Comparison of ENCODE assay signal across 20 cellular contexts in the genomic region with DNA sequence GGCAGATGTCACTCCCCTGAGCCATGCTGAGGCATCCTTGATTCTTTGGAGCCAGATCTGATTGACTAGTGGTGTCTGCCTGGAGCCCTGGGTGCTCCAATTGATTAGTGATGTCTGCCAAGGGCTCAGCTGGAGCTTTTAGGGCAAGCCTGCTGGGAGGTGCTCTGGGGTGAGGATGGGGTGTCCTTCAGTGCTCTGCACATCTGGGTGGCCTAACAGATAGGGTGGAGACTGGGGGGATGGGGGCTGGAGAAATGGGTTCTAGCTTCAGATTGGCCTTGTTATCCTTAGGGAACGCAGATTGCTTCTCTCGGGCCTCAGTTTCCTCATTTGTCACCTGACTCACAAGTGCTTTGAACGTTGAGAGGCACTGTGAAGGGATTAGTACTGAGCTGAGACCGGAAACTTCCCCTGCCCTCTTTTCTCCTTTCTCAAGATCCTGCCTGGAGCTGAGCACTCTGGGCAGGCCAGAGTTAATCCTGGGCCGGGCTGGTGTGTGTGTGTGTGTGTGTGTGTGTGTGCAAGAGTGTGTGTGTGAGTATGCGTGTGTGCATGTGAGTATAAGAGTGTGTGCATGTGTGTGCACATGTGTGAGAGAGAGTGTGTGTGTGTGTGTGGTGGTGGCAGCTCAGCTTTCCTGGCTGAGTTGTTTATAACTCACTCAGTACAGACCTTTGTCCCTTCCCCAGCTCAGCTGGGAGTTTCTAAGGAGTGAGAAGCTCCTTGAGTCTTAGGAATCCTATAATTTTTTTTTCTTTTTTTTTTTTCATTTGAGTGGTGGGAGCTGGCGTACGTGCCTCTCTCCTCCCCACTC. TPM values are rescaled to one million over a fixed set of nuclear protein-coding genes. Genes with fewer than 3 reads are reported as not detected.
A peak's percentile ranks its signal among the peaks of the same experiment; 100 is the strongest.
DNase-seq lines count a peak whose midpoint lies in the region; ATAC-seq, FAIRE-seq and TF ChIP-seq lines count a peak whose summit lies in the region.
"Had no signal": no experiment of that assay in that cellular context is flagged by ENCODE, and none has a peak within 500 bp of the region (broad histone marks: within the 10 kb centered on the region; RNA-seq: fewer than 3 reads in every experiment).

No MANE protein-coding gene starts in this region.

- in situ Hi-C loops in GM12878 (cut with MboI), result no loop called here

- no peak overlapping the region for H3K27ac Mint-ChIP-seq in naive thymus-derived CD4-positive, alpha-beta T cell
- no peak overlapping the region for H3K27ac Mint-ChIP-seq in natural killer cell treated with Interleukin-12 subunit alpha and Interleukin-12 subunit beta and Interleukin-15 and Interleukin-18, amount 100 ng/mL, for 72 hours
- H3K27ac Mint-ChIP-seq: activated CD8-positive, alpha-beta memory T cell treated with anti-CD3 and anti-CD28 coated beads, Interleukin-2, amount 10 ng/mL, durations not matched to agents 7 days and 5 days had no signal

- H3K9me3 Mint-ChIP-seq in naive thymus-derived CD4-positive, alpha-beta T cell, result peaks cover 0 to 2% (median 0%) of the 10 kb centered on the region in 11 donors
- no peaks in the 10 kb centered on the region for H3K9me3 Mint-ChIP-seq in natural killer cell treated with Interleukin-12 subunit alpha and Interleukin-12 subunit beta and Interleukin-15 and Interleukin-18, amount 100 ng/mL, for 72 hours

- H3K27ac ChIP-seq in GM12878 (ENCODE audit: control insufficient read depth, insufficient read depth), result no peak overlapping the region
- no peak overlapping the region for H3K27ac ChIP-seq in naive thymus-derived CD4-positive, alpha-beta T cell (ENCODE audit: low read depth, low read length)
- H3K27ac ChIP-seq: cardiac muscle cell, epithelial cell of prostate, parathyroid adenoma, tibial nerve, VCaP had no signal

- POLR2A ChIA-PET in GM12878 (lab: Charles Lee), result interaction anchor here (1.2 to 1.4 kb wide), 2 partner anchors 9 to 43 kb away, joined by 3 to 5 read pairs; no protein-coding TSS in a partner anchor
- POLR2A ChIA-PET in naive thymus-derived CD4-positive, alpha-beta T cell (lab: Charles Lee), result interaction anchor here (0.6 to 0.9 kb wide), 3 partner anchors 32 to 589 kb away, joined by 3 to 5 read pairs (median 3); no protein-coding TSS in a partner anchor

- ATAC-seq in GM12878 (peak; percentile 51), GM18519 (IDR thresholded peaks at IDR 0.05; ENCODE audit: low FRiP score, unreplicated experiment) (no peak)
- ATAC-seq in naive thymus-derived CD4-positive, alpha-beta T cell, result no peak
- ATAC-seq in natural killer cell treated with Interleukin-12 subunit alpha and Interleukin-12 subunit beta and Interleukin-15 and Interleukin-18, amount 100 ng/mL, for 72 hours, result no peak
- ATAC-seq: activated CD8-positive, alpha-beta memory T cell treated with anti-CD3 and anti-CD28 coated beads, Interleukin-2, amount 10 ng/mL, durations not matched to agents 7 days and 5 days had no signal

- H3K79me2 ChIP-seq in GM12878 (ENCODE audit: control insufficient read depth, insufficient read depth, low read length), result no peaks in the 10 kb centered on the region
- H3K79me2 ChIP-seq: parathyroid adenoma had no signal

- RAD21 ChIA-PET in GM12878 (lab: Charles Lee; ENCODE audit: unreplicated experiment), result interaction anchor here (0.6 to 1.4 kb wide), 2 partner anchors 52 to 414 kb away, joined by 3 to 4 read pairs; no protein-coding TSS in a partner anchor

- TF ChIP-seq RAD21 in GM12878 (IDR thresholded peaks at IDR 0.05; ENCODE audit: insufficient read depth, low read depth, low read length), result no peak

- H4K20me1 ChIP-seq in GM12878 (ENCODE audit: control insufficient read depth, insufficient read depth), result no peaks in the 10 kb centered on the region

- H3K4me1 Mint-ChIP-seq in naive thymus-derived CD4-positive, alpha-beta T cell, result peaks cover 0 to 14% (median 0%) of the 10 kb centered on the region in 7 donors
- H3K4me1 Mint-ChIP-seq in natural killer cell treated with Interleukin-12 subunit alpha and Interleukin-12 subunit beta and Interleukin-15 and Interleukin-18, amount 100 ng/mL, for 72 hours (ENCODE audit: low read depth in 2 of 2), result peaks cover 0 to 6% of the 10 kb centered on the region in 2 donors

- H3K9ac ChIP-seq in GM12878 (ENCODE audit: control insufficient read depth, insufficient read depth, low read length), result no peak overlapping the region
- H3K9ac ChIP-seq: parathyroid adenoma had no signal

- peaks cover 11% of the 10 kb centered on the region for H3K4me1 ChIP-seq in GM12878 (ENCODE audit: control insufficient read depth, insufficient read depth, low read length)
- H3K4me1 ChIP-seq in naive thymus-derived CD4-positive, alpha-beta T cell (ENCODE audit: control insufficient read depth in 2 of 2, insufficient read depth in 2 of 2, low read length in 2 of 2), result no peaks in the 10 kb centered on the region
- H3K4me1 ChIP-seq: parathyroid adenoma had no signal

- CTCF ChIA-PET in GM12878 (lab: Yijun Ruan, JAX), result interaction anchor here (0.6 to 2.0 kb wide), 5 partner anchors 9 to 528 kb away, joined by 3 to 9 read pairs (median 3); no protein-coding TSS in a partner anchor
- CTCF ChIA-PET in naive thymus-derived CD4-positive, alpha-beta T cell (lab: Charles Lee), result no interaction called here

- no peak for TF ChIP-seq EP300 in GM12878 (IDR thresholded peaks at IDR 0.05; ENCODE audit: borderline replicate concordance in 1 of 2, control insufficient read depth in 1 of 2, low read depth in 2 of 2, low read length in 2 of 2)

- H3K36me3 ChIP-seq in GM12878 (ENCODE audit: control insufficient read depth in 2 of 2, insufficient read depth in 2 of 2, low read length in 1 of 2), result no peaks in the 10 kb centered on the region
- no peaks in the 10 kb centered on the region for H3K36me3 ChIP-seq in naive thymus-derived CD4-positive, alpha-beta T cell (ENCODE audit: control insufficient read depth in 2 of 3, insufficient read depth in 3 of 3, low read length in 3 of 3)
- H3K36me3 ChIP-seq: cardiac muscle cell, tibial nerve had no signal

- peak overlapping the region in 1 of 10 donors; percentile 73 for H3K4me3 Mint-ChIP-seq in naive thymus-derived CD4-positive, alpha-beta T cell
- H3K4me3 Mint-ChIP-seq in natural killer cell treated with Interleukin-12 subunit alpha and Interleukin-12 subunit beta and Interleukin-15 and Interleukin-18, amount 100 ng/mL, for 72 hours, result no peak overlapping the region
- H3K4me3 Mint-ChIP-seq: activated CD8-positive, alpha-beta memory T cell treated with anti-CD3 and anti-CD28 coated beads, Interleukin-2, amount 10 ng/mL, durations not matched to agents 7 days and 5 days had no signal

- WGBS in GM12878 (ENCODE audit: insufficient coverage, insufficient replicate concordance, low lambda C conversion rate, missing lambda C conversion rate), result 47% methylated on average over 5 of the region's 8 CpGs

- no peaks in the 10 kb centered on the region for H3K27me3 Mint-ChIP-seq in naive thymus-derived CD4-positive, alpha-beta T cell
- peaks cover 0 to 5% of the 10 kb centered on the region in 2 donors for H3K27me3 Mint-ChIP-seq in natural killer cell treated with Interleukin-12 subunit alpha and Interleukin-12 subunit beta and Interleukin-15 and Interleukin-18, amount 100 ng/mL, for 72 hours

- no peak overlapping the region; the same call in 1 of the 2 replicates for H2AFZ ChIP-seq in GM12878 (ENCODE audit: control insufficient read depth, low read depth, low read length)
- H2AFZ ChIP-seq: parathyroid adenoma had no signal

- FAIRE-seq in GM12878 (lab: Jason Lieb, UNC), result no peak
- FAIRE-seq: D721Med had no signal

- intact Hi-C loops in GM12878 (cut with micrococcal nuclease; ENCODE audit: unreplicated experiment), result no loop called here
- intact Hi-C loops in naive thymus-derived CD4-positive, alpha-beta T cell (cut with micrococcal nuclease), result no loop called here

- H3K27me3 ChIP-seq in GM12878 (replicated peaks in 1 of 2; ENCODE audit: control insufficient read depth in 2 of 2, insufficient read depth in 2 of 2, low read length in 1 of 2), result no peaks in the 10 kb centered on the region
- no peaks in the 10 kb centered on the region for H3K27me3 ChIP-seq in naive thymus-derived CD4-positive, alpha-beta T cell (ENCODE audit: control insufficient read depth in 2 of 2, insufficient read depth in 2 of 2, low read length in 2 of 2)
- H3K27me3 ChIP-seq: tibial nerve had no signal

- TF ChIP-seq CTCF in GM12878 (IDR thresholded peaks at IDR 0.05 in 2 of 3, conservative IDR thresholded peaks at IDR 0.05 in 1 of 3; ENCODE audit: control insufficient read depth in 2 of 3, extremely low read depth in 1 of 3, insufficient read depth in 1 of 3, low read depth in 3 of 3, low read length in 3 of 3), result no peak

- no TSS peak for BruUV-seq in GM12878 (replicated peaks; lab: Mats Ljungman, UMichigan)

- DNase-seq in D341Med (ENCODE audit: low spot score), result peak; percentile 45
- DNase-seq in NCI-H82 (lab: John Stamatoyannopoulos, UW), result peak; percentile 61
- DNase-seq in GM12878 (ENCODE audit: low read depth, low spot score), result no peak
- DNase-seq in mucosa of gallbladder (ENCODE audit: low spot score), result peak; percentile 68
- no peak for DNase-seq in naive thymus-derived CD4-positive, alpha-beta T cell
- no peak for DNase-seq in stimulated activated CD4-positive, alpha-beta T cell treated with anti-CD3 and anti-CD28 coated beads, Interleukin-4, amount 100 ng/mL, for 4 hours
- no peak for DNase-seq in natural killer cell treated with Interleukin-12 subunit alpha and Interleukin-12 subunit beta and Interleukin-15 and Interleukin-18, amount 100 ng/mL, for 72 hours (ENCODE audit: low spot score)
- DNase-seq: activated CD8-positive, alpha-beta memory T cell treated with anti-CD3 and anti-CD28 coated beads, Interleukin-2, amount 10 ng/mL, durations not matched to agents 7 days and 5 days; activated naive CD4-positive, alpha-beta T cell treated with Interleukin-2 at 50 U/mL for 16 hours; hypothalamus; NCI-H146; NCI-H510A treated with DMSO at 0.1 percent for 48 hours had no signal

- H3K9me3 ChIP-seq in GM12878 (replicated peaks; ENCODE audit: control insufficient read depth, insufficient read depth, low read length), result no peaks in the 10 kb centered on the region; the same call in 2 of the 3 replicates
- H3K9me3 ChIP-seq in naive thymus-derived CD4-positive, alpha-beta T cell (ENCODE audit: control insufficient read depth in 2 of 3, low read length in 3 of 3), result no peaks in the 10 kb centered on the region

- no peak for TF ChIP-seq POLR2A in GM12878 (IDR thresholded peaks at IDR 0.05; ENCODE audit: low read depth, low read length)

- SMC1A ChIA-PET in GM12878 (lab: Charles Lee; ENCODE audit: uncharacterized antibody, unreplicated experiment), result interaction anchor here (1.1 to 1.3 kb wide), 3 partner anchors 9 to 52 kb away, joined by 3 to 7 read pairs (median 4); no protein-coding TSS in a partner anchor

- no peak overlapping the region for H3K4me2 ChIP-seq in GM12878 (ENCODE audit: control insufficient read depth, insufficient read depth)

- H3K36me3 Mint-ChIP-seq in naive thymus-derived CD4-positive, alpha-beta T cell, result no peaks in the 10 kb centered on the region
- H3K36me3 Mint-ChIP-seq in natural killer cell treated with Interleukin-12 subunit alpha and Interleukin-12 subunit beta and Interleukin-15 and Interleukin-18, amount 100 ng/mL, for 72 hours, result no peaks in the 10 kb centered on the region
- H3K36me3 Mint-ChIP-seq: activated CD8-positive, alpha-beta memory T cell treated with anti-CD3 and anti-CD28 coated beads, Interleukin-2, amount 10 ng/mL, durations not matched to agents 7 days and 5 days had no signal

- H3K4me3 ChIP-seq in GM12878, result no peak overlapping the region
- no peak overlapping the region for H3K4me3 ChIP-seq in naive thymus-derived CD4-positive, alpha-beta T cell (ENCODE audit: low read length)
- H3K4me3 ChIP-seq: cardiac muscle cell, lung, tibial nerve had no signal

RNA-seq across cellular contexts. Expression of a gene that starts 5.6 kb away (rescaled TPM):
- 1.3 and 1.4 TPM in 2 replicates for total RNA-seq in GM12878 (2013; cell fraction: nucleolus; rRNA removed)
- total RNA-seq in GM12878 (2014; rRNA removed) (1.4 and 1.7 TPM in 2 replicates), GM12878 (2014; rRNA removed; fragmentation: Illumina TruSeq; extraction: Trizol) (0.09 and 0.14 TPM in 2 replicates), GM12878 (2021) (1.2 TPM in 2 replicates), mucosa of gallbladder (43.5 TPM)
- not detected for polyA plus RNA-seq in GM12878 (2011; ENCODE audit: low read depth)
- polyA plus RNA-seq in GM12878 (2011; rRNA removed) (0.35 and 0.52 TPM in 2 replicates), GM12878 (2014; fragmentation: Illumina TruSeq; extraction: Trizol) (0.04 TPM in 1 of 2 replicates, not detected in the other), GM12878 (2014; fragmentation: Nextera tagmentation; extraction: Ambion mirVana) (under 1 TPM; 0.08 to 0.13 TPM), GM12878 (2014; rRNA removed) (0.67 and 1.2 TPM in 2 replicates), GM12878 (2016; fragmentation: Nextera tagmentation; extraction: Ambion mirVana) (under 1 TPM; 0.13 to 0.20 TPM)
- polyA plus RNA-seq in GM12878 (2011; cell fraction: cytosol; rRNA removed), result 0.49 and 0.57 TPM in 2 replicates
- 1.2 and 1.7 TPM in 2 replicates for polyA plus RNA-seq in GM12878 (2011; cell fraction: nucleus; rRNA removed)
- 0.22 and 0.31 TPM in 2 replicates for polyA plus RNA-seq in GM12878 (2012)
- polyA minus RNA-seq in GM12878 (2011; rRNA and poly(A)+ RNA removed), result 0.15 and 0.36 TPM in 2 replicates
- 0.83 and 0.94 TPM in 2 replicates for polyA minus RNA-seq in GM12878 (2011; cell fraction: cytosol; rRNA and poly(A)+ RNA removed)
- polyA minus RNA-seq in GM12878 (2011; cell fraction: nucleus; rRNA and poly(A)+ RNA removed), result 2.7 and 4.0 TPM in 2 replicates
- total RNA-seq in naive thymus-derived CD4-positive, alpha-beta T cell, result 1 to 10 TPM; 3.4 to 6.8 (median 3.8) TPM
- under 1 TPM in 1 of 2 donors, not detected in 1; 0.08 TPM for polyA plus RNA-seq in naive thymus-derived CD4-positive, alpha-beta T cell
- total RNA-seq in natural killer cell treated with Interleukin-12 subunit alpha and Interleukin-12 subunit beta and Interleukin-15 and Interleukin-18, amount 100 ng/mL, for 72 hours, result 1 to 10 TPM in 1 of 2 donors, under 1 TPM in 1; 0.64 to 1.8 TPM

Comparison
In these comparisons a context has a peak if more than half of its experiments do, and no peak if none do; other contexts are left out.
1. DNase-seq: peak in D341Med (single experiment), NCI-H82 (single experiment) and mucosa of gallbladder (single experiment); none in GM12878 (single experiment), naive thymus-derived CD4-positive, alpha-beta T cell (0 of 9), stimulated activated CD4-positive, alpha-beta T cell treated with anti-CD3 and anti-CD28 coated beads, Interleukin-4, amount 100 ng/mL, for 4 hours (0 of 2) and natural killer cell treated with Interleukin-12 subunit alpha and Interleukin-12 subunit beta and Interleukin-15 and Interleukin-18, amount 100 ng/mL, for 72 hours (single experiment).